In genomic region chr6:52285174-52286068, GRCh38 we compare ENCODE assay signal across 8 cellular contexts. TPM values are rescaled to one million over a fixed set of nuclear protein-coding genes. Genes with fewer than 3 reads are reported as not detected.
DNase-seq lines count a peak whose midpoint lies in the region; ATAC-seq and TF ChIP-seq lines count a peak whose summit lies in the region.

No MANE protein-coding gene starts in this region.

- H3K27me3 ChIP-seq in muscle layer of duodenum (ENCODE audit: low read depth, low read length), result no peaks in the 10 kb centered on the region

- no peaks in the 10 kb centered on the region for H3K27me3 Mint-ChIP-seq in chondrocyte (ENCODE audit: low read depth)

- no peak for ATAC-seq in HG03159 (IDR thresholded peaks at IDR 0.05; ENCODE audit: unreplicated experiment)

- no peaks in the 10 kb centered on the region for H3K9me3 Mint-ChIP-seq in chondrocyte (ENCODE audit: low read depth)

- H3K4me1 ChIP-seq in muscle layer of duodenum (ENCODE audit: control insufficient read depth in 1 of 2, insufficient read depth in 2 of 2, low read length in 2 of 2), result peaks cover 6 to 21% of the 10 kb centered on the region in 2 donors

- DNase-seq in DMS53 (lab: John Stamatoyannopoulos, UW), result peak; percentile 39
- no peak for DNase-seq in DMS53 treated with DMSO at 0.1 percent for 48 hours (lab: John Stamatoyannopoulos, UW; ENCODE audit: unreplicated experiment)
- DNase-seq in NCI-H524 (lab: John Stamatoyannopoulos, UW), result peak; percentile 51 to 80
- DNase-seq in chondrocyte (ENCODE audit: low spot score), result no peak
- no peak for DNase-seq in mucosa of gallbladder (ENCODE audit: low spot score)
- no peak for DNase-seq in amniotic stem cell (lab: John Stamatoyannopoulos, UW)

- peak overlapping the region; percentile 37 for H3K27ac ChIP-seq in muscle layer of duodenum (ENCODE audit: low read length)

- no peak overlapping the region for H3K4me3 Mint-ChIP-seq in chondrocyte (ENCODE audit: unreplicated experiment)

- H3K9me3 ChIP-seq in muscle layer of duodenum (ENCODE audit: control insufficient read depth in 1 of 2, low read length in 2 of 2), result no peaks in the 10 kb centered on the region

- peaks cover 14% of the 10 kb centered on the region for H3K4me1 Mint-ChIP-seq in chondrocyte (ENCODE audit: low read depth)

- peaks cover 13% of the 10 kb centered on the region for H3K36me3 Mint-ChIP-seq in chondrocyte (ENCODE audit: low read depth)

- H3K4me3 ChIP-seq in muscle layer of duodenum (ENCODE audit: low read depth in 1 of 2, low read length in 2 of 2), result peak overlapping the region; percentile 78 to 81

- peak; percentile 70 for TF ChIP-seq CTCF in chondrocyte (IDR thresholded peaks at IDR 0.05)

- peaks cover 7 to 21% of the 10 kb centered on the region in 2 donors for H3K36me3 ChIP-seq in muscle layer of duodenum (ENCODE audit: control insufficient read depth in 1 of 2, insufficient read depth in 2 of 2, low read length in 2 of 2)

- no peak overlapping the region for H3K27ac Mint-ChIP-seq in chondrocyte (ENCODE audit: unreplicated experiment)

RNA-seq across cellular contexts. Expression of gene MCM3, which starts 0.9 kb away (rescaled TPM):
- 23.0 to 55.0 TPM (median 24.9 TPM) in 3 replicates for total RNA-seq in chondrocyte
- total RNA-seq in mucosa of gallbladder, result 32.2 TPM

RNA-seq across cellular contexts. Expression of gene IL17F, which starts 41.1 kb away (rescaled TPM):
- not detected in 3 replicates for total RNA-seq in chondrocyte
- total RNA-seq in mucosa of gallbladder, result not detected

Comparison
In these comparisons a context has a peak if more than half of its experiments do, and no peak if none do; other contexts are left out.
1. DNase-seq: peak in DMS53 (single experiment) and NCI-H524 (2 of 2); none in DMS53 treated with DMSO at 0.1 percent for 48 hours (single experiment), chondrocyte (single experiment), mucosa of gallbladder (single experiment) and amniotic stem cell (single experiment).